19 cellular contexts compared by ENCODE assay signal in genomic region chr1:116259665-116260064, GRCh38.
DNase-seq lines count a peak whose midpoint lies in the region; ATAC-seq, FAIRE-seq and TF ChIP-seq lines count a peak whose summit lies in the region.
"Had no signal": no experiment of that assay in that cellular context is flagged by ENCODE, and none has a peak within 500 bp of the region (broad histone marks: within the 10 kb centered on the region; RNA-seq: fewer than 3 reads in every experiment).

No MANE protein-coding gene starts in this region.

- ATAC-seq in GM19351 (IDR thresholded peaks at IDR 0.05; ENCODE audit: unreplicated experiment) (peak; percentile 41), HG02610 (IDR thresholded peaks at IDR 0.05; ENCODE audit: unreplicated experiment) (no peak), GM21786 (IDR thresholded peaks at IDR 0.05; ENCODE audit: unreplicated experiment) (no peak)
- ATAC-seq: WTC11 had no signal

- no peaks in the 10 kb centered on the region for H3K36me3 ChIP-seq in GM06990 (ENCODE audit: control insufficient read depth, insufficient read depth, low read length)
- H3K36me3 ChIP-seq: adrenal gland, upper lobe of left lung had no signal

- H3K27me3 ChIP-seq in GM06990 (replicated peaks; ENCODE audit: control insufficient read depth, insufficient read depth, low read length) = no peaks in the 10 kb centered on the region
- H3K27me3 ChIP-seq: adrenal gland, hepatocyte, upper lobe of left lung had no signal

- no peak for TF ChIP-seq CTCF in GM06990 (IDR thresholded peaks at IDR 0.05; ENCODE audit: insufficient read depth, low read length, poor library complexity, severe bottlenecking)

- DNase-seq in GM06990 (ENCODE audit: extremely low read depth, insufficient read length) (peak; percentile 22), OCI-M1 (lab: John Stamatoyannopoulos, UW) (peak; percentile 6), kidney tubule cell (ENCODE audit: low spot score) (peak; percentile 61), GM19239 (ENCODE audit: insufficient read length, low spot score) (no peak)
- DNase-seq: activated CD8-positive, alpha-beta memory T cell treated with anti-CD3 and anti-CD28 coated beads for 24 hours; adrenal gland; NCI-H187; NCI-H446 treated with DMSO at 0.1 percent for 48 hours; nephron progenitor cell; stimulated activated CD4-positive, alpha-beta T cell treated with anti-CD3 and anti-CD28 coated beads, Interleukin-2, amount 100 ng/mL, for 24 hours; upper lobe of left lung had no signal

- H3K4me3 ChIP-seq in GM06990 (replicated peaks; ENCODE audit: low read depth, low read length) = no peak overlapping the region
- H3K4me3 ChIP-seq: adrenal gland, hepatocyte, upper lobe of left lung had no signal

- FAIRE-seq in GM19239 (lab: Jason Lieb, UNC) = no peak
- FAIRE-seq: bronchial epithelial cell, H1, keratinocyte had no signal
